12 cellular contexts compared by ENCODE assay signal in genomic region chr2:95278051-95278471, GRCh38. TPM values are rescaled to one million over a fixed set of nuclear protein-coding genes. Genes with fewer than 3 reads are reported as not detected.
DNase-seq lines count a peak whose midpoint lies in the region; ATAC-seq and TF ChIP-seq lines count a peak whose summit lies in the region.
"Had no signal": no experiment of that assay in that cellular context is flagged by ENCODE, and none has a peak within 500 bp of the region (broad histone marks: within the 10 kb centered on the region; RNA-seq: fewer than 3 reads in every experiment).

No MANE protein-coding gene starts in this region.

- intact Hi-C loops in right lobe of liver (cut with DNase I) = no loop called here

- H3K9me3 ChIP-seq in right lobe of liver = no peaks in the 10 kb centered on the region

- in situ Hi-C loops in brain microvascular endothelial cell (cut with HindIII; ENCODE audit: low pct_ligation_motif_present, low sequenced_read_pairs) = no loop called here

- WGBS in right lobe of liver (ENCODE audit: insufficient coverage, low coverage, low lambda C conversion rate, missing lambda C conversion rate) = 80% methylated on average over 1 of the region's 7 CpGs

- H3K4me1 ChIP-seq in right lobe of liver = no peaks in the 10 kb centered on the region

- H3K36me3 ChIP-seq in brain microvascular endothelial cell (replicated peaks) = no peaks in the 10 kb centered on the region
- H3K36me3 ChIP-seq in right lobe of liver = no peaks in the 10 kb centered on the region

- H3K27me3 ChIP-seq in brain microvascular endothelial cell (replicated peaks) = no peaks in the 10 kb centered on the region
- no peaks in the 10 kb centered on the region for H3K27me3 ChIP-seq in right lobe of liver

- peak in 1 of 4 donors; percentile 14 for ATAC-seq in right lobe of liver
- no peak for ATAC-seq in HG02763 (IDR thresholded peaks at IDR 0.05; ENCODE audit: unreplicated experiment)

- no peak for TF ChIP-seq POLR2A in right lobe of liver (IDR thresholded peaks at IDR 0.05)

- H3K4me3 ChIP-seq in brain microvascular endothelial cell (ENCODE audit: low read depth, low read length) (no peak overlapping the region), right lobe of liver (no peak overlapping the region)

- H3K27ac ChIP-seq in brain microvascular endothelial cell (no peak overlapping the region), right lobe of liver (no peak overlapping the region)
- H3K27ac ChIP-seq: VCaP had no signal

- DNase-seq in AG08396 (ENCODE audit: low spot score) (peak; percentile 56), HS-27A (ENCODE audit: low read depth) (peak; percentile 63), brain microvascular endothelial cell (peak; percentile 50), right lobe of liver (peak in 2 of 3 donors; percentile 18 to 40), NAMALWA (ENCODE audit: low spot score) (no peak), NCI-H82 (lab: John Stamatoyannopoulos, UW) (no peak), DMS79 treated with DMSO at 0.1 percent for 48 hours (lab: John Stamatoyannopoulos, UW) (no peak)
- DNase-seq: anterior cingulate cortex, NCI-H2081, occipital lobe had no signal

- TF ChIP-seq CTCF in brain microvascular endothelial cell (IDR thresholded peaks at IDR 0.05; ENCODE audit: low read depth, low read length, missing control alignments) (no peak), right lobe of liver (IDR thresholded peaks at IDR 0.05) (no peak)

RNA-seq across cellular contexts. Expression of gene PROM2, which starts 3.8 kb away (rescaled TPM):
- under 1 TPM; 0.06 to 0.64 (median 0.43) TPM for total RNA-seq in right lobe of liver

RNA-seq across cellular contexts. Expression of gene KCNIP3, which starts 19.1 kb away (rescaled TPM):
- total RNA-seq in right lobe of liver = 1 to 10 TPM in 4 of 6 experiments, under 1 TPM in 2; 0.46 to 3.3 (median 1.2) TPM

Comparison
In these comparisons a context has a peak if more than half of its experiments do, and no peak if none do; other contexts are left out.
1. DNase-seq: peak in AG08396 (single experiment), HS-27A (single experiment), brain microvascular endothelial cell (single experiment) and right lobe of liver (2 of 3); none in NAMALWA (single experiment), NCI-H82 (single experiment) and DMS79 treated with DMSO at 0.1 percent for 48 hours (single experiment).